ENCODE assay signal across 9 cellular contexts in genomic region chr5:134438641-134439621, GRCh38. TPM values are rescaled to one million over a fixed set of nuclear protein-coding genes. Genes with fewer than 3 reads are reported as not detected.
DNase-seq lines count a peak whose midpoint lies in the region; ATAC-seq and TF ChIP-seq lines count a peak whose summit lies in the region.
"Had no signal": no experiment of that assay in that cellular context is flagged by ENCODE, and none has a peak within 500 bp of the region (broad histone marks: within the 10 kb centered on the region; RNA-seq: fewer than 3 reads in every experiment).

No MANE protein-coding gene starts in this region.

- no peaks in the 10 kb centered on the region for H3K9me3 Mint-ChIP-seq in natural killer cell
- H3K9me3 Mint-ChIP-seq in activated naive CD8-positive, alpha-beta T cell treated with anti-CD3 and anti-CD28 coated beads, Interleukin-2, amount 50 U/mL, for 24 hours: no peaks in the 10 kb centered on the region

- H3K27ac Mint-ChIP-seq in natural killer cell: peak overlapping the region in 1 of 2 donors; percentile 90
- H3K27ac Mint-ChIP-seq in activated naive CD8-positive, alpha-beta T cell treated with anti-CD3 and anti-CD28 coated beads, Interleukin-2, amount 50 U/mL, for 24 hours: no peak overlapping the region

- no peak for TF ChIP-seq POLR2A in GM18505 (IDR thresholded peaks at IDR 0.05; ENCODE audit: borderline replicate concordance, extremely low read depth, insufficient read depth, insufficient read length)

- WGBS in psoas muscle, 3 donors: 39 to 43% (median 41%) methylated on average over 15 of the region's 15 CpGs

- CTCF ChIA-PET in RWPE1 (lab: Yijun Ruan, JAX): interaction anchor here (0.6 to 1.2 kb wide), 6 partner anchors 27 to 91 kb away, joined by 3 to 6 read pairs (median 4); partner anchors contain the start of gene CDKN2AIPNL

- DNase-seq in GM04504 (ENCODE audit: low read depth) (peak; percentile 97), RWPE1 (ENCODE audit: low spot score) (peak; percentile 97), head of caudate nucleus (peak in 38 of 42 donors; percentile 8 to 76 (median 48)), psoas muscle (peak; percentile 86 to 89), natural killer cell (no peak)
- DNase-seq in activated naive CD8-positive, alpha-beta T cell treated with anti-CD3 and anti-CD28 coated beads, Interleukin-2, amount 50 U/mL, for 24 hours: no peak

- H3K27me3 ChIP-seq in psoas muscle (ENCODE audit: insufficient read depth in 3 of 3, low read length in 2 of 3): no peaks in the 10 kb centered on the region

- H3K27me3 Mint-ChIP-seq in natural killer cell (ENCODE audit: low read depth in 2 of 2): peaks cover 0 to 3% of the 10 kb centered on the region in 2 donors
- H3K27me3 Mint-ChIP-seq in activated naive CD8-positive, alpha-beta T cell treated with anti-CD3 and anti-CD28 coated beads, Interleukin-2, amount 50 U/mL, for 24 hours: no peaks in the 10 kb centered on the region

- no peaks in the 10 kb centered on the region for H3K9me3 ChIP-seq in psoas muscle

- H3K36me3 Mint-ChIP-seq in natural killer cell: no peaks in the 10 kb centered on the region
- no peaks in the 10 kb centered on the region for H3K36me3 Mint-ChIP-seq in activated naive CD8-positive, alpha-beta T cell treated with anti-CD3 and anti-CD28 coated beads, Interleukin-2, amount 50 U/mL, for 24 hours (ENCODE audit: low read depth)

- intact Hi-C loops in head of caudate nucleus (cut with DNase I): no loop called here
- intact Hi-C loops in psoas muscle (cut with DNase I): loop anchor here (2.0 to 5.0 kb wide), 3 partner anchors 67 to 86 kb away; partner anchors contain the start of genes JADE2 (in 1 of the 2) and UBE2B (in 1 of the 2)
- intact Hi-C loops in natural killer cell (cut with micrococcal nuclease): no loop called here

- peaks cover 75% of the 10 kb centered on the region for H3K4me1 ChIP-seq in psoas muscle

- peaks cover 12 to 13% of the 10 kb centered on the region in 2 donors for H3K4me1 Mint-ChIP-seq in natural killer cell
- H3K4me1 Mint-ChIP-seq in activated naive CD8-positive, alpha-beta T cell treated with anti-CD3 and anti-CD28 coated beads, Interleukin-2, amount 50 U/mL, for 24 hours: peaks cover 27% of the 10 kb centered on the region

- H3K27ac ChIP-seq in RWPE1 (peak overlapping the region; percentile 93), psoas muscle (peak overlapping the region; percentile 98)
- H3K27ac ChIP-seq: HL-60 had no signal

- H3K4me3 ChIP-seq in psoas muscle: no peak overlapping the region

- TF ChIP-seq CTCF in RWPE1 (conservative IDR thresholded peaks at IDR 0.05; ENCODE audit: low read depth): no peak
- no peak for TF ChIP-seq CTCF in psoas muscle (IDR thresholded peaks at IDR 0.05)
- no peak for TF ChIP-seq CTCF in natural killer cell (IDR thresholded peaks at IDR 0.05)

- POLR2A ChIA-PET in RWPE1 (lab: Yijun Ruan, JAX; ENCODE audit: low non-redundant PET): interaction anchor here (0.6 to 1.0 kb wide), 2 partner anchors 27 to 86 kb away, joined by 3 to 6 read pairs; no protein-coding TSS in a partner anchor

- no peaks in the 10 kb centered on the region for H3K36me3 ChIP-seq in psoas muscle (ENCODE audit: insufficient read depth in 1 of 2, low read depth in 1 of 2)

- ATAC-seq in psoas muscle (peak; percentile 62 to 76 (median 70)), natural killer cell (no peak), GM21737 (IDR thresholded peaks at IDR 0.05; ENCODE audit: unreplicated experiment) (no peak), GM18505 (IDR thresholded peaks at IDR 0.05; ENCODE audit: unreplicated experiment) (no peak)
- ATAC-seq in activated naive CD8-positive, alpha-beta T cell treated with anti-CD3 and anti-CD28 coated beads, Interleukin-2, amount 50 U/mL, for 24 hours: no peak

- H3K4me3 Mint-ChIP-seq in natural killer cell: no peak overlapping the region
- H3K4me3 Mint-ChIP-seq in activated naive CD8-positive, alpha-beta T cell treated with anti-CD3 and anti-CD28 coated beads, Interleukin-2, amount 50 U/mL, for 24 hours: no peak overlapping the region

RNA-seq across cellular contexts. Expression of gene CDKN2AIPNL, which starts 27.2 kb away (rescaled TPM):
- total RNA-seq in psoas muscle (10 to 100 TPM; 31.4 to 45.4 (median 39.8) TPM), natural killer cell (10 to 100 TPM; 12.3 to 15.5 (median 13.4) TPM)
- polyA plus RNA-seq in psoas muscle: 10 to 100 TPM; 35.7 to 60.9 (median 42.0) TPM

Comparison
In these comparisons a context has a peak if more than half of its experiments do, and no peak if none do; other contexts are left out.
1. DNase-seq: peak in GM04504 (single experiment), RWPE1 (single experiment), head of caudate nucleus (38 of 42) and psoas muscle (2 of 2); none in natural killer cell (single experiment) and activated naive CD8-positive, alpha-beta T cell treated with anti-CD3 and anti-CD28 coated beads, Interleukin-2, amount 50 U/mL, for 24 hours (single experiment).
2. ATAC-seq: peak in psoas muscle (4 of 4); none in natural killer cell (0 of 3), activated naive CD8-positive, alpha-beta T cell treated with anti-CD3 and anti-CD28 coated beads, Interleukin-2, amount 50 U/mL, for 24 hours (single experiment), GM21737 (single experiment) and GM18505 (single experiment).
3. intact Hi-C loops: an anchor here in psoas muscle (2.0 to 5.0 kb wide); none called in head of caudate nucleus and natural killer cell.